ENCODE assay signal across 37 cellular contexts in genomic region chr12:86143162-86143561, GRCh38.
"Had no signal": no experiment of that assay in that cellular context is flagged by ENCODE, and none has a peak within 500 bp of the region (broad histone marks: within the 10 kb centered on the region; RNA-seq: fewer than 3 reads in every experiment).

No MANE protein-coding gene starts in this region.

- H3K4me1 Mint-ChIP-seq: activated B cell treated with CpG ODN at 0.5 μM for 24 hours; activated CD4-positive, alpha-beta T cell treated with anti-CD3 and anti-CD28 coated beads, Interleukin-2, amount 10 ng/mL, durations not matched to agents 24 days and 14 days; activated naive CD4-positive, alpha-beta T cell treated with anti-CD3 and anti-CD28 coated beads, Interleukin-2, amount 10 ng/mL, durations not matched to agents 7 days and 5 days; activated naive CD4-positive, alpha-beta T cell treated with anti-CD3 and anti-CD28 coated beads, Interleukin-2, amount 50 U/mL, for 24 hours; activated naive CD8-positive, alpha-beta T cell treated with anti-CD3 and anti-CD28 coated beads, Interleukin-2, amount 10 ng/mL, durations not matched to agents 7 days and 5 days; activated naive CD8-positive, alpha-beta T cell treated with anti-CD3 and anti-CD28 coated beads, Interleukin-2, amount 50 U/mL, for 24 hours; activated T-helper 17 cell treated with anti-CD3 and anti-CD28 coated beads, Interleukin-2, amount 50 U/mL, for 72 hours; central memory CD8-positive, alpha-beta T cell had no signal

- H3K9me3 Mint-ChIP-seq: activated CD4-positive, alpha-beta T cell treated with anti-CD3 and anti-CD28 coated beads, Interleukin-2, amount 10 ng/mL, durations not matched to agents 24 days and 14 days; activated naive CD4-positive, alpha-beta T cell treated with anti-CD3 and anti-CD28 coated beads, Interleukin-2, amount 10 ng/mL, durations not matched to agents 7 days and 5 days; activated naive CD4-positive, alpha-beta T cell treated with anti-CD3 and anti-CD28 coated beads, Interleukin-2, amount 50 U/mL, for 24 hours; activated naive CD8-positive, alpha-beta T cell treated with anti-CD3 and anti-CD28 coated beads, Interleukin-2, amount 10 ng/mL, durations not matched to agents 7 days and 5 days; activated T-helper 1 cell treated with anti-CD3 and anti-CD28 coated beads, Interleukin-12 subunit alpha, Interleukin-12 subunit beta, Interleukin-2, Interleukin-4 antibody, amounts not matched to agents 30 ng/mL and 10 ng/mL and 1 ng/mL, durations not matched to agents 14 hours and 24 hours and 36 hours; T-helper 1 cell treated with Interleukin-12 subunit alpha and Interleukin-12 subunit beta and Interleukin-4 antibody, amounts not matched to agents 30 μg/mL and 1 μg/mL, for 36 hours; T-helper 2 cell treated with Interferon-gamma antibody and Interleukin-4, amounts not matched to agents 5 μg/mL and 100 μg/mL, for 36 hours had no signal

- H3K36me3 Mint-ChIP-seq: activated CD4-positive, alpha-beta memory T cell treated with anti-CD3 and anti-CD28 coated beads for 36 hours; activated naive CD4-positive, alpha-beta T cell treated with anti-CD3 and anti-CD28 coated beads, Interleukin-2, amount 10 ng/mL, durations not matched to agents 7 days and 5 days; activated naive CD4-positive, alpha-beta T cell treated with anti-CD3 and anti-CD28 coated beads, Interleukin-2, amount 50 U/mL, for 24 hours; activated naive CD8-positive, alpha-beta T cell; activated naive CD8-positive, alpha-beta T cell treated with anti-CD3 and anti-CD28 coated beads, Interleukin-2, amount 10 ng/mL, durations not matched to agents 7 days and 5 days; brain had no signal

- H3K27me3 Mint-ChIP-seq: activated B cell treated with CpG ODN at 0.5 μM for 24 hours; activated CD4-positive, alpha-beta memory T cell treated with anti-CD3 and anti-CD28 coated beads for 36 hours; activated CD4-positive, alpha-beta T cell treated with anti-CD3 and anti-CD28 coated beads, Interleukin-2, amount 10 ng/mL, durations not matched to agents 24 days and 14 days; activated CD8-positive, alpha-beta T cell treated with anti-CD3 and anti-CD28 coated beads for 36 hours; activated naive CD4-positive, alpha-beta T cell treated with anti-CD3 and anti-CD28 coated beads, Interleukin-2, amount 10 ng/mL, durations not matched to agents 7 days and 5 days; activated naive CD4-positive, alpha-beta T cell treated with anti-CD3 and anti-CD28 coated beads, Interleukin-2, amount 50 U/mL, for 24 hours; activated naive CD8-positive, alpha-beta T cell; activated naive CD8-positive, alpha-beta T cell treated with anti-CD3 and anti-CD28 coated beads, Interleukin-2, amount 10 ng/mL, durations not matched to agents 7 days and 5 days; activated naive CD8-positive, alpha-beta T cell treated with anti-CD3 and anti-CD28 coated beads, Interleukin-2, amount 50 U/mL, for 24 hours; activated T-helper 17 cell treated with anti-CD3 and anti-CD28 coated beads, Interleukin-2, amount 50 U/mL, for 72 hours; brain; central memory CD8-positive, alpha-beta T cell had no signal

- H3K36me3 ChIP-seq: ascending aorta, cardiac muscle cell had no signal

- H3K27me3 ChIP-seq: ascending aorta, cardiac muscle cell had no signal

- H3K27ac ChIP-seq: ascending aorta, cardiac muscle cell, VCaP had no signal

- H3K4me3 Mint-ChIP-seq: activated B cell treated with CpG ODN at 0.5 μM for 24 hours; activated CD4-positive, alpha-beta memory T cell treated with anti-CD3 and anti-CD28 coated beads for 36 hours; activated CD4-positive, alpha-beta T cell treated with anti-CD3 and anti-CD28 coated beads, Interleukin-2, amount 10 ng/mL, durations not matched to agents 24 days and 14 days; activated CD8-positive, alpha-beta T cell treated with anti-CD3 and anti-CD28 coated beads for 36 hours; activated naive CD4-positive, alpha-beta T cell treated with anti-CD3 and anti-CD28 coated beads, Interleukin-2, amount 10 ng/mL, durations not matched to agents 7 days and 5 days; activated naive CD4-positive, alpha-beta T cell treated with anti-CD3 and anti-CD28 coated beads, Interleukin-2, amount 50 U/mL, for 24 hours; activated naive CD8-positive, alpha-beta T cell; activated naive CD8-positive, alpha-beta T cell treated with anti-CD3 and anti-CD28 coated beads, Interleukin-2, amount 10 ng/mL, durations not matched to agents 7 days and 5 days; activated naive CD8-positive, alpha-beta T cell treated with anti-CD3 and anti-CD28 coated beads, Interleukin-2, amount 50 U/mL, for 24 hours; activated T-cell treated with anti-CD3 and anti-CD28 coated beads, Interleukin-2, amount 50 U/mL, for 4 hours; activated T-cell treated with anti-CD3 and anti-CD28 coated beads, Interleukin-2, amount 50 U/mL, for 72 hours; activated T-helper 1 cell treated with anti-CD3 and anti-CD28 coated beads, Interleukin-12 subunit alpha, Interleukin-12 subunit beta, Interleukin-2, Interleukin-4 antibody, amounts not matched to agents 30 ng/mL and 10 ng/mL and 1 ng/mL, durations not matched to agents 14 hours and 24 hours and 36 hours; activated T-helper 17 cell treated with anti-CD3 and anti-CD28 coated beads, Interleukin-2, amount 50 U/mL, for 72 hours; brain; central memory CD8-positive, alpha-beta T cell; T-helper 1 cell treated with Interleukin-12 subunit alpha and Interleukin-12 subunit beta and Interleukin-4 antibody, amounts not matched to agents 30 μg/mL and 1 μg/mL, for 36 hours; T-helper 2 cell treated with Interferon-gamma antibody and Interleukin-4, amounts not matched to agents 5 μg/mL and 100 μg/mL, for 36 hours had no signal

- H3K4me3 ChIP-seq: ascending aorta, cardiac muscle cell had no signal

- H3K4me1 ChIP-seq: ascending aorta had no signal

- H3K27ac Mint-ChIP-seq: activated B cell treated with CpG ODN at 0.5 μM for 24 hours; activated CD4-positive, alpha-beta memory T cell treated with anti-CD3 and anti-CD28 coated beads for 36 hours; activated CD4-positive, alpha-beta T cell treated with anti-CD3 and anti-CD28 coated beads, Interleukin-2, amount 10 ng/mL, durations not matched to agents 24 days and 14 days; activated CD8-positive, alpha-beta T cell treated with anti-CD3 and anti-CD28 coated beads for 36 hours; activated naive CD4-positive, alpha-beta T cell treated with anti-CD3 and anti-CD28 coated beads, Interleukin-2, amount 10 ng/mL, durations not matched to agents 7 days and 5 days; activated naive CD4-positive, alpha-beta T cell treated with anti-CD3 and anti-CD28 coated beads, Interleukin-2, amount 50 U/mL, for 24 hours; activated naive CD8-positive, alpha-beta T cell; activated naive CD8-positive, alpha-beta T cell treated with anti-CD3 and anti-CD28 coated beads, Interleukin-2, amount 10 ng/mL, durations not matched to agents 7 days and 5 days; activated naive CD8-positive, alpha-beta T cell treated with anti-CD3 and anti-CD28 coated beads, Interleukin-2, amount 50 U/mL, for 24 hours; activated T-cell treated with anti-CD3 and anti-CD28 coated beads, Interleukin-2, amount 50 U/mL, for 72 hours; activated T-helper 1 cell treated with anti-CD3 and anti-CD28 coated beads, Interleukin-12 subunit alpha, Interleukin-12 subunit beta, Interleukin-2, Interleukin-4 antibody, amounts not matched to agents 30 ng/mL and 10 ng/mL and 1 ng/mL, durations not matched to agents 14 hours and 24 hours and 36 hours; activated T-helper 17 cell treated with anti-CD3 and anti-CD28 coated beads, Interleukin-2, amount 50 U/mL, for 72 hours; T-helper 1 cell treated with Interleukin-12 subunit alpha and Interleukin-12 subunit beta and Interleukin-4 antibody, amounts not matched to agents 30 μg/mL and 1 μg/mL, for 36 hours; T-helper 2 cell treated with Interferon-gamma antibody and Interleukin-4, amounts not matched to agents 5 μg/mL and 100 μg/mL, for 36 hours had no signal

- DNase-seq: activated B cell treated with CpG ODN at 0.5 μM for 24 hours; activated CD4-positive, alpha-beta memory T cell treated with anti-CD3 and anti-CD28 coated beads for 36 hours; activated CD4-positive, alpha-beta T cell treated with anti-CD3 and anti-CD28 coated beads for 4 hours; activated CD4-positive, alpha-beta T cell treated with anti-CD3 and anti-CD28 coated beads, Interleukin-2, amount 10 ng/mL, durations not matched to agents 24 days and 14 days; activated CD4-positive, alpha-beta T cell treated with anti-CD3 and anti-CD28 coated beads, Interleukin-2, amount 50 U/mL, for 1 hour; activated CD4-positive, alpha-beta T cell treated with anti-CD3 and anti-CD28 coated beads, Interleukin-2, amount 50 U/mL, for 4 hours; activated CD4-positive, CD25-positive, alpha-beta regulatory T cell treated with anti-CD3 and anti-CD28 coated beads, Interleukin-2, amount 50 U/mL, for 72 hours; activated CD8-positive, alpha-beta memory T cell treated with anti-CD3 and anti-CD28 coated beads, Interleukin-2, amount 50 U/mL, for 4 hours; activated CD8-positive, alpha-beta T cell treated with anti-CD3 and anti-CD28 coated beads for 36 hours; activated effector memory CD4-positive, alpha-beta T cell treated with anti-CD3 and anti-CD28 coated beads, Interleukin-2, amount 50 U/mL, for 16 hours; activated naive CD4-positive, alpha-beta T cell treated with anti-CD3 and anti-CD28 coated beads, Interleukin-2, amount 10 ng/mL, durations not matched to agents 7 days and 5 days; activated naive CD4-positive, alpha-beta T cell treated with Interleukin-2 at 50 U/mL for 16 hours; activated naive CD8-positive, alpha-beta T cell treated with anti-CD3 and anti-CD28 coated beads, Interleukin-2, amount 10 ng/mL, durations not matched to agents 7 days and 5 days; activated naive CD8-positive, alpha-beta T cell treated with anti-CD3 and anti-CD28 coated beads, Interleukin-2, amount 50 U/mL, for 24 hours; activated T-cell treated with anti-CD3 and anti-CD28 coated beads for 4 hours; activated T-cell treated with anti-CD3 and anti-CD28 coated beads, Interleukin-2, amount 50 U/mL, for 1 hour; activated T-cell treated with anti-CD3 and anti-CD28 coated beads, Interleukin-2, amount 50 U/mL, for 4 hours; activated T-cell treated with anti-CD3 and anti-CD28 coated beads, Interleukin-2, amount 50 U/mL, for 72 hours; amygdala; anterior cingulate cortex; caudate nucleus; cerebellar nuclear complex; T-helper 2 cell; T-helper 9 cell had no signal

- FAIRE-seq: bronchial epithelial cell, TTC549 had no signal

- ATAC-seq: activated CD8-positive, alpha-beta T cell treated with anti-CD3 and anti-CD28 coated beads for 36 hours; activated naive CD8-positive, alpha-beta T cell treated with anti-CD3 and anti-CD28 coated beads, Interleukin-2, amount 50 U/mL, for 24 hours; activated T-cell treated with anti-CD3 and anti-CD28 coated beads, Interleukin-2, amount 50 U/mL, for 4 hours; activated T-cell treated with anti-CD3 and anti-CD28 coated beads, Interleukin-2, amount 50 U/mL, for 72 hours; activated T-helper 17 cell treated with anti-CD3 and anti-CD28 coated beads, Interleukin-2, amount 50 U/mL, for 72 hours had no signal
